Comparison of ENCODE assay signal across 1 cellular context in the genomic region with DNA sequence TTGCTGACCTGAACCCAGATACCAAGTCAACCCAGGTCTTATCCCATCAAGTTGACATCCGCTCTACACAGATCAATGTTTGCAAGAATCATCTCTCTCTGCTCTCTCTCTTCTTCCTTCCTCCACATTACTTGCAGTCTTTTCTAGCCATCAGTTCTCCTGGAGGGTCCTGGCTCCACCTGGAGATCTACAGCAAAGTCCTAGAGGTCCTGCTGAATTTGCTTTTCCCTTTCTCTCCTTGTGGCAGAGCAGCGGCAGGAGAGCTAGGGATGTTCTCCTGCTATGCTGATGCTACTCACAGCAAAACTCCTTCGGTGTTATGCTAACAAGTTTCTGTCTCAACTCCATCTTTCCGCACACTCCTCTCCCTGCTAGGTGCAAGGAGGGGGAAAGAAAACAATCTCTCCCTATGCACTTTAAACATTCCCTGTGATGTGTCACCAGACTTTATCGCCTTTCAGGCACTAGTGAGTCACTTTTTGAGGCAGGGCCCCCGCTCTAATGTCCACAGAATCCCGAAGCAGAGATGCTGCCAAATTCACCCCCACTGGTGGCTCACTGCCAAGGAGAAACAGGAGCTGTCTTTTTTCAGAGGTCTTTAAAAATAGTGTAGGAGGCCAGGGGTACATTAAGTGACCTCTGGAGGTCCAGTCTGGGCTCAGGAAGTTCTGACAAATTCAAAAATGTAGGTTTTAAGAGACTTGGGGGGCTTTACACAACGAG.
TF ChIP-seq lines count a peak whose summit lies in the region.

No MANE protein-coding gene starts in this region.

TF ChIP-seq in HEK293, 187 proteins besides CTCF, POLR2A, EP300 and RAD21 (continued from another document):
- TF ChIP-seq, protein P1, sequence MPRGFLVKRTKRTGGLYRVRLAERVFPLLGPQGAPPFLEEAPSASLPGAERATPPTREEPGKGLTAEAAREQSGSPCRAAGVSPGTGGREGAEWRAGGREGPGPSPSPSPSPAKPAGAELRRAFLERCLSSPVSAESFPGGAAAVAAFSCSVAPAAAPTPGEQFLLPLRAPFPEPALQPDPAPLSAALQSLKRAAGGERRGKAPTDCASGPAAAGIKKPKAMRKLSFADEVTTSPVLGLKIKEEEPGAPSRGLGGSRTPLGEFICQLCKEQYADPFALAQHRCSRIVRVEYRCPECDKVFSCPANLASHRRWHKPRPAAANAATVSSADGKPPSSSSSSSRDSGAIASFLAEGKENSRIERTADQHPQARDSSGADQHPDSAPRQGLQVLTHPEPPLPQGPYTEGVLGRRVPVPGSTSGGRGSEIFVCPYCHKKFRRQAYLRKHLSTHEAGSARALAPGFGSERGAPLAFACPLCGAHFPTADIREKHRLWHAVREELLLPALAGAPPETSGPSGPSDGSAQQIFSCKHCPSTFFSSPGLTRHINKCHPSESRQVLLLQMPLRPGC (tag by site-specific recombination; IDR thresholded peaks at IDR 0.05) = peak; percentile 90
- TF ChIP-seq KLF1 (tag by site-specific recombination; IDR thresholded peaks at IDR 0.05) (no peak), EGR2 (tag by site-specific recombination; IDR thresholded peaks at IDR 0.05; ENCODE audit: low read depth) (peak; percentile 88), BCL11A (tag by site-specific recombination; IDR thresholded peaks at IDR 0.05; ENCODE audit: low read depth) (0 out of 2 replicates have a peak, but pooled peaks have one; percentile 81), ZNF366 (tag by site-specific recombination; conservative IDR thresholded peaks at IDR 0.05) (peak; percentile 95), ZNF335 (tag by site-specific recombination; conservative IDR thresholded peaks at IDR 0.05) (peak; percentile 80), ZNF654 (tag by site-specific recombination; IDR thresholded peaks at IDR 0.05; ENCODE audit: low read depth) (peak; percentile 13; the same call in 1 of the 2 replicates), ZNF791 (tag by site-specific recombination; IDR thresholded peaks at IDR 0.05) (no peak), ZNF561 (tag by site-specific recombination; IDR thresholded peaks at IDR 0.05; ENCODE audit: borderline replicate concordance) (peak; percentile 91), ZXDB (tag by site-specific recombination; IDR thresholded peaks at IDR 0.05) (peak; percentile 80), ZNF24 (tag by site-specific recombination; IDR thresholded peaks at IDR 0.05) (peak; percentile 86; the same call in 1 of the 2 replicates), ZFHX2 (tag by site-specific recombination; conservative IDR thresholded peaks at IDR 0.05) (peak; percentile 80), ZNF521 (tag by site-specific recombination; IDR thresholded peaks at IDR 0.05) (no peak), ZFP69B (tag by site-specific recombination; IDR thresholded peaks at IDR 0.05) (peak; percentile 54; the same call in 1 of the 2 replicates), ZNF629 (tag by site-specific recombination; IDR thresholded peaks at IDR 0.05) (peak; percentile 93), ZNF2 (tag by site-specific recombination; IDR thresholded peaks at IDR 0.05) (peak; percentile 86), ZNF157 (tag by site-specific recombination; IDR thresholded peaks at IDR 0.05) (no peak), ZNF221 (tag by site-specific recombination; IDR thresholded peaks at IDR 0.05; ENCODE audit: borderline replicate concordance) (no peak), ZNF529 (tag by site-specific recombination; IDR thresholded peaks at IDR 0.05; ENCODE audit: insufficient replicate concordance) (peak; percentile 33), MYNN (tag by site-specific recombination; IDR thresholded peaks at IDR 0.05; ENCODE audit: borderline replicate concordance) (0 out of 2 replicates have a peak, but pooled peaks have one; percentile 26), ZNF768 (tag by site-specific recombination; IDR thresholded peaks at IDR 0.05) (no peak), ZNF302 (tag by site-specific recombination; IDR thresholded peaks at IDR 0.05; ENCODE audit: low read depth) (no peak), ZNF132 (tag by site-specific recombination; IDR thresholded peaks at IDR 0.05; ENCODE audit: borderline replicate concordance) (no peak)
- TF ChIP-seq, protein P2, sequence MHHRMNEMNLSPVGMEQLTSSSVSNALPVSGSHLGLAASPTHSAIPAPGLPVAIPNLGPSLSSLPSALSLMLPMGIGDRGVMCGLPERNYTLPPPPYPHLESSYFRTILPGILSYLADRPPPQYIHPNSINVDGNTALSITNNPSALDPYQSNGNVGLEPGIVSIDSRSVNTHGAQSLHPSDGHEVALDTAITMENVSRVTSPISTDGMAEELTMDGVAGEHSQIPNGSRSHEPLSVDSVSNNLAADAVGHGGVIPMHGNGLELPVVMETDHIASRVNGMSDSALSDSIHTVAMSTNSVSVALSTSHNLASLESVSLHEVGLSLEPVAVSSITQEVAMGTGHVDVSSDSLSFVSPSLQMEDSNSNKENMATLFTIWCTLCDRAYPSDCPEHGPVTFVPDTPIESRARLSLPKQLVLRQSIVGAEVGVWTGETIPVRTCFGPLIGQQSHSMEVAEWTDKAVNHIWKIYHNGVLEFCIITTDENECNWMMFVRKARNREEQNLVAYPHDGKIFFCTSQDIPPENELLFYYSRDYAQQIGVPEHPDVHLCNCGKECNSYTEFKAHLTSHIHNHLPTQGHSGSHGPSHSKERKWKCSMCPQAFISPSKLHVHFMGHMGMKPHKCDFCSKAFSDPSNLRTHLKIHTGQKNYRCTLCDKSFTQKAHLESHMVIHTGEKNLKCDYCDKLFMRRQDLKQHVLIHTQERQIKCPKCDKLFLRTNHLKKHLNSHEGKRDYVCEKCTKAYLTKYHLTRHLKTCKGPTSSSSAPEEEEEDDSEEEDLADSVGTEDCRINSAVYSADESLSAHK (tag by site-specific recombination; IDR thresholded peaks at IDR 0.05) = 0 out of 2 replicates have a peak, but pooled peaks have one; percentile 50
- TF ChIP-seq, protein P3, sequence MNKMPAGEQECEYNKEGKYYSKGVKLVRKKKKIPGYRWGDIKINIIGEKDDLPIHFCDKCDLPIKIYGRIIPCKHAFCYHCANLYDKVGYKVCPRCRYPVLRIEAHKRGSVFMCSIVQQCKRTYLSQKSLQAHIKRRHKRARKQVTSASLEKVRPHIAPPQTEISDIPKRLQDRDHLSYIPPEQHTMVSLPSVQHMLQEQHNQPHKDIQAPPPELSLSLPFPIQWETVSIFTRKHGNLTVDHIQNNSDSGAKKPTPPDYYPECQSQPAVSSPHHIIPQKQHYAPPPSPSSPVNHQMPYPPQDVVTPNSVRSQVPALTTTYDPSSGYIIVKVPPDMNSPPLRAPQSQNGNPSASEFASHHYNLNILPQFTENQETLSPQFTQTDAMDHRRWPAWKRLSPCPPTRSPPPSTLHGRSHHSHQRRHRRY (tag by site-specific recombination; IDR thresholded peaks at IDR 0.05) = no peak
- TF ChIP-seq, protein P4, sequence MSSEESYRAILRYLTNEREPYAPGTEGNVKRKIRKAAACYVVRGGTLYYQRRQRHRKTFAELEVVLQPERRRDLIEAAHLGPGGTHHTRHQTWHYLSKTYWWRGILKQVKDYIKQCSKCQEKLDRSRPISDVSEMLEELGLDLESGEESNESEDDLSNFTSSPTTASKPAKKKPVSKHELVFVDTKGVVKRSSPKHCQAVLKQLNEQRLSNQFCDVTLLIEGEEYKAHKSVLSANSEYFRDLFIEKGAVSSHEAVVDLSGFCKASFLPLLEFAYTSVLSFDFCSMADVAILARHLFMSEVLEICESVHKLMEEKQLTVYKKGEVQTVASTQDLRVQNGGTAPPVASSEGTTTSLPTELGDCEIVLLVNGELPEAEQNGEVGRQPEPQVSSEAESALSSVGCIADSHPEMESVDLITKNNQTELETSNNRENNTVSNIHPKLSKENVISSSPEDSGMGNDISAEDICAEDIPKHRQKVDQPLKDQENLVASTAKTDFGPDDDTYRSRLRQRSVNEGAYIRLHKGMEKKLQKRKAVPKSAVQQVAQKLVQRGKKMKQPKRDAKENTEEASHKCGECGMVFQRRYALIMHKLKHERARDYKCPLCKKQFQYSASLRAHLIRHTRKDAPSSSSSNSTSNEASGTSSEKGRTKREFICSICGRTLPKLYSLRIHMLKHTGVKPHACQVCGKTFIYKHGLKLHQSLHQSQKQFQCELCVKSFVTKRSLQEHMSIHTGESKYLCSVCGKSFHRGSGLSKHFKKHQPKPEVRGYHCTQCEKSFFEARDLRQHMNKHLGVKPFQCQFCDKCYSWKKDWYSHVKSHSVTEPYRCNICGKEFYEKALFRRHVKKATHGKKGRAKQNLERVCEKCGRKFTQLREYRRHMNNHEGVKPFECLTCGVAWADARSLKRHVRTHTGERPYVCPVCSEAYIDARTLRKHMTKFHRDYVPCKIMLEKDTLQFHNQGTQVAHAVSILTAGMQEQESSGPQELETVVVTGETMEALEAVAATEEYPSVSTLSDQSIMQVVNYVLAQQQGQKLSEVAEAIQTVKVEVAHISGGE (tag by site-specific recombination; conservative IDR thresholded peaks at IDR 0.05; ENCODE audit: low read depth) = no peak
- TF ChIP-seq, protein P5, sequence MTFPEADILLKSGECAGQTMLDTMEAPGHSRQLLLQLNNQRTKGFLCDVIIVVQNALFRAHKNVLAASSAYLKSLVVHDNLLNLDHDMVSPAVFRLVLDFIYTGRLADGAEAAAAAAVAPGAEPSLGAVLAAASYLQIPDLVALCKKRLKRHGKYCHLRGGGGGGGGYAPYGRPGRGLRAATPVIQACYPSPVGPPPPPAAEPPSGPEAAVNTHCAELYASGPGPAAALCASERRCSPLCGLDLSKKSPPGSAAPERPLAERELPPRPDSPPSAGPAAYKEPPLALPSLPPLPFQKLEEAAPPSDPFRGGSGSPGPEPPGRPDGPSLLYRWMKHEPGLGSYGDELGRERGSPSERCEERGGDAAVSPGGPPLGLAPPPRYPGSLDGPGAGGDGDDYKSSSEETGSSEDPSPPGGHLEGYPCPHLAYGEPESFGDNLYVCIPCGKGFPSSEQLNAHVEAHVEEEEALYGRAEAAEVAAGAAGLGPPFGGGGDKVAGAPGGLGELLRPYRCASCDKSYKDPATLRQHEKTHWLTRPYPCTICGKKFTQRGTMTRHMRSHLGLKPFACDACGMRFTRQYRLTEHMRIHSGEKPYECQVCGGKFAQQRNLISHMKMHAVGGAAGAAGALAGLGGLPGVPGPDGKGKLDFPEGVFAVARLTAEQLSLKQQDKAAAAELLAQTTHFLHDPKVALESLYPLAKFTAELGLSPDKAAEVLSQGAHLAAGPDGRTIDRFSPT (tag by site-specific recombination; IDR thresholded peaks at IDR 0.05) = peak; percentile 81; the same call in 1 of the 2 replicates
- TF ChIP-seq, protein P6, sequence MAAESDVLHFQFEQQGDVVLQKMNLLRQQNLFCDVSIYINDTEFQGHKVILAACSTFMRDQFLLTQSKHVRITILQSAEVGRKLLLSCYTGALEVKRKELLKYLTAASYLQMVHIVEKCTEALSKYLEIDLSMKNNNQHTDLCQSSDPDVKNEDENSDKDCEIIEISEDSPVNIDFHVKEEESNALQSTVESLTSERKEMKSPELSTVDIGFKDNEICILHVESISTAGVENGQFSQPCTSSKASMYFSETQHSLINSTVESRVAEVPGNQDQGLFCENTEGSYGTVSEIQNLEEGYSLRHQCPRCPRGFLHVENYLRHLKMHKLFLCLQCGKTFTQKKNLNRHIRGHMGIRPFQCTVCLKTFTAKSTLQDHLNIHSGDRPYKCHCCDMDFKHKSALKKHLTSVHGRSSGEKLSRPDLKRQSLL (tag by site-specific recombination; IDR thresholded peaks at IDR 0.05) = no peak
